ENCODE assay signal across 9 cellular contexts in the genomic region with DNA sequence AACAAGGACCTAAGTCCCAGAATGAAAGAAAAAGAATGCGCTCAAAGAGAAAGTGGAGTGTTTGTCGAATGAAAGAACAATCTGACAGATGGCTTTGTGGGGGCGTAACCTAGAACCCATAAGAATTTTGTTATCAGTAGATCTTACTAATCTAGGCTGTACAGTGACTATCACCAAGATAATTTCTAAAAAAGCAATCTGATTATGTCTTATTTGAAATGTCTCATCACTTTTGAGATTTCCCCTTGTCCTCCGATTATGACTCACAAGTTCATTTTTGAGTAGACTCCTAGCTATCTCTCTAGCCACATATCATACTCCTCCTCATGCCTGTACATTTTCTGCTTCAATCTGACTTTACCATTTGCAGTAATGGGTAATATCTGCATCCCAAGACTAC.
DNase-seq lines count a peak whose midpoint lies in the region; ATAC-seq and TF ChIP-seq lines count a peak whose summit lies in the region.
"Had no signal": no experiment of that assay in that cellular context is flagged by ENCODE, and none has a peak within 500 bp of the region (broad histone marks: within the 10 kb centered on the region; RNA-seq: fewer than 3 reads in every experiment).

No MANE protein-coding gene starts in this region.

- no peak for TF ChIP-seq CTCF in GM13977 (IDR thresholded peaks at IDR 0.05; ENCODE audit: extremely low read depth, insufficient read depth, missing control alignments)

- in situ Hi-C loops in GM13977 (cut with MboI; ENCODE audit: low pct_unique_long_range_greater_than_20kb, low sequenced_read_pairs, unreplicated experiment) = no loop called here

- DNase-seq in GM13977 (ENCODE audit: low spot score) = peak; percentile 46
- DNase-seq in DMS79 treated with DMSO at 0.1 percent for 48 hours (lab: John Stamatoyannopoulos, UW) = no peak
- no peak for DNase-seq in HCEC 1CT
- no peak for DNase-seq in AG08395 (ENCODE audit: low spot score)
- DNase-seq in hippocampal formation (lab: John Stamatoyannopoulos, UW) = no peak

- ATAC-seq in GM19023 (IDR thresholded peaks at IDR 0.05; ENCODE audit: unreplicated experiment) = peak; percentile 29
- ATAC-seq in HG02623 (IDR thresholded peaks at IDR 0.05; ENCODE audit: unreplicated experiment) = peak; percentile 24
- ATAC-seq in HG03469 (IDR thresholded peaks at IDR 0.05; ENCODE audit: unreplicated experiment) = peak; percentile 34
- ATAC-seq: K562 had no signal
